ENCODE assay signal across 9 cellular contexts in the genomic region with DNA sequence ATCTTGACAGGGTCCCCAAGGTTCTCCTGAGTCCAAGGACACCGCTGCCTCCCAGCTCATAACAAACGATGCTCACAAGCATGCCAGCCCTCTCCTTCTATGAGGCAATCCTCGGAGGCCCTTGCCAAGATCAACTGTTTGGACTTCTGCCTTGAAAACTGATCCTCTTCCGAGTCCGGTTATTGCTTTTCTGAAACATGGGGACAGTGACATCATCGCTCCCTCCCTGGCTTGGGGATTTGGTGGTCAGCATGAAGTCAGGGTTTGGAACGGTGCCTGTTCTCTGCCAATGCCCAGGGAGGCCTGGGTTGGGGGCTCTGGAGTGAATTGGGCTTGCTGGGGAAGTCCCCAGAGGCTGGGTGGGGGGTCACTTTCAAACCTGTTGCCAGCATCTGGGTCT.
DNase-seq lines count a peak whose midpoint lies in the region; ATAC-seq and TF ChIP-seq lines count a peak whose summit lies in the region.
"Had no signal": no experiment of that assay in that cellular context is flagged by ENCODE, and none has a peak within 500 bp of the region (broad histone marks: within the 10 kb centered on the region; RNA-seq: fewer than 3 reads in every experiment).

No MANE protein-coding gene starts in this region.

- intact Hi-C loops in uterus (cut with DNase I; ENCODE audit: low total_unique reads), result no loop called here

- H3K27me3 ChIP-seq in SJCRH30 (no peaks in the 10 kb centered on the region), neural progenitor cell (no peaks in the 10 kb centered on the region), uterus (no peaks in the 10 kb centered on the region)

- no peak overlapping the region for H2AFZ ChIP-seq in neural progenitor cell (replicated peaks)

- H3K4me3 ChIP-seq in SJCRH30 (no peak overlapping the region), fibroblast of the aortic adventitia (ENCODE audit: low read depth, low read length) (no peak overlapping the region), neural progenitor cell (no peak overlapping the region), uterus (no peak overlapping the region)

- H3K79me2 ChIP-seq in neural progenitor cell (ENCODE audit: low read depth), result no peaks in the 10 kb centered on the region

- no peak for TF ChIP-seq POLR2A in uterus (IDR thresholded peaks at IDR 0.05)

- no peaks in the 10 kb centered on the region for H3K9me3 ChIP-seq in SJCRH30 (replicated peaks)
- H3K9me3 ChIP-seq in neural progenitor cell (ENCODE audit: low read depth), result no peaks in the 10 kb centered on the region
- H3K9me3 ChIP-seq in uterus, result peaks cover 0 to 6% of the 10 kb centered on the region in 2 donors

- H3K27ac ChIP-seq in SJCRH30 (peak overlapping the region; percentile 95), neural progenitor cell (peak overlapping the region; percentile 100), uterus (peak overlapping the region; percentile 85 to 97)

- peaks cover 32% of the 10 kb centered on the region for H3K4me1 ChIP-seq in SJCRH30
- peaks cover 37% of the 10 kb centered on the region for H3K4me1 ChIP-seq in neural progenitor cell
- peaks cover 4 to 31% of the 10 kb centered on the region in 2 donors for H3K4me1 ChIP-seq in uterus

- ATAC-seq in HG03139 (IDR thresholded peaks at IDR 0.05; ENCODE audit: unreplicated experiment), result no peak

- H3K4me1 Mint-ChIP-seq in neural progenitor cell, result peaks cover 39% of the 10 kb centered on the region

- peaks cover 27% of the 10 kb centered on the region for H3F3A ChIP-seq in neural progenitor cell (ENCODE audit: low read depth)

- H3K4me2 ChIP-seq in neural progenitor cell, result no peak overlapping the region

- H3K36me3 Mint-ChIP-seq in neural progenitor cell, result no peaks in the 10 kb centered on the region

- TF ChIP-seq CTCF in fibroblast of the aortic adventitia (IDR thresholded peaks at IDR 0.05; ENCODE audit: insufficient read depth, low read length), result no peak
- no peak for TF ChIP-seq CTCF in neural progenitor cell (IDR thresholded peaks at IDR 0.05)
- no peak for TF ChIP-seq CTCF in uterus (IDR thresholded peaks at IDR 0.05)

- no peaks in the 10 kb centered on the region for H3K9me3 Mint-ChIP-seq in neural progenitor cell

- no peak overlapping the region for H3K9ac ChIP-seq in neural progenitor cell

- H3K36me3 ChIP-seq in SJCRH30 (no peaks in the 10 kb centered on the region), neural progenitor cell (no peaks in the 10 kb centered on the region), uterus (no peaks in the 10 kb centered on the region)

- H4K20me1 ChIP-seq in neural progenitor cell (ENCODE audit: low read depth), result no peaks in the 10 kb centered on the region

- DNase-seq in SJCRH30, result peak; percentile 84 to 92
- peak; percentile 85 for DNase-seq in fibroblast of the aortic adventitia (ENCODE audit: low read depth)
- DNase-seq in neural progenitor cell (ENCODE audit: low spot score), result no peak
- DNase-seq in uterus, result peak; percentile 83 to 85
- no peak for DNase-seq in COLO668 (lab: John Stamatoyannopoulos, UW; ENCODE audit: unreplicated experiment)
- DNase-seq in GM19238 (ENCODE audit: insufficient read length, low spot score), result no peak
- DNase-seq: activated T-cell treated with anti-CD3 and anti-CD28 coated beads, Interleukin-2, amount 50 U/mL, for 48 hours; NCI-H1694 treated with DMSO at 0.1 percent for 48 hours had no signal

- peak overlapping the region; percentile 51 for H3K4me3 Mint-ChIP-seq in neural progenitor cell

- H3K27me3 Mint-ChIP-seq in neural progenitor cell (ENCODE audit: insufficient read depth, low read depth), result peaks cover 9% of the 10 kb centered on the region

- peak overlapping the region; percentile 42 for H3K27ac Mint-ChIP-seq in neural progenitor cell

Comparison
In these comparisons a context has a peak if more than half of its experiments do, and no peak if none do; other contexts are left out.
1. DNase-seq: peak in SJCRH30 (2 of 2), fibroblast of the aortic adventitia (single experiment) and uterus (2 of 2); none in neural progenitor cell (single experiment), COLO668 (single experiment) and GM19238 (single experiment).
2. Peak in every context shown above with its lines, with median percentiles within 50 percentile points of each other: H3K27ac ChIP-seq.